ENCODE assay signal across 1 cellular context in the genomic region with DNA sequence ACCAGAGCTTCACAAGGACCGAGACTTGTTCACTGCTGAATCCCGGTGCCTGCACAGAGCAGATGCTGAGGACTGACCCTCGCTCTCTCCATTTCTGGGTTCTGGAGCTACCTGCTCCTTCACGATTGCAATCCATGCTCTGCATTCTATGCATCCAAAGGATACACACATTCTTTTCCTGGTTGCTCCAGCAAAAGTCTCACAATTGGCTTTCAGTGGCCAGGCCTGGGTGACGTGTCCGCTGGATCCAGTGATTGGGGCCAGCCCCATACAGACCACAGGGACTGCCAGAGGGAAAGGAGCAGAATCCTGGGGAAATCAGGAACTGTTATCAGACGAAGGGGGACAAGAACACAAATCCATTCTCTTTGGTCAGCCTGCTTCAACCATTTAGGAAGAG.
TF ChIP-seq lines count a peak whose summit lies in the region.

No MANE protein-coding gene starts in this region.

TF ChIP-seq in IMR-90, 13 proteins besides CTCF, POLR2A, EP300 and RAD21:
- TF ChIP-seq CHD1 (IDR thresholded peaks at IDR 0.05; ENCODE audit: low read depth, low read length) (no peak), FOS (IDR thresholded peaks at IDR 0.05; ENCODE audit: low read depth, low read length) (no peak), CEBPB (IDR thresholded peaks at IDR 0.05; ENCODE audit: low read depth, low read length) (no peak), BHLHE40 (IDR thresholded peaks at IDR 0.05; ENCODE audit: low read depth, low read length) (no peak), MAFK (IDR thresholded peaks at IDR 0.05; ENCODE audit: low read depth, low read length) (no peak), RFX5 (IDR thresholded peaks at IDR 0.05; ENCODE audit: low read depth, low read length) (no peak), SMC3 (IDR thresholded peaks at IDR 0.05; ENCODE audit: low read depth, low read length) (no peak), MXI1 (IDR thresholded peaks at IDR 0.05; ENCODE audit: borderline replicate concordance, low read depth, low read length) (no peak), MAZ (IDR thresholded peaks at IDR 0.05; ENCODE audit: borderline replicate concordance, low read depth, low read length) (no peak), RCOR1 (IDR thresholded peaks at IDR 0.05; ENCODE audit: insufficient replicate concordance, low read length) (no peak), NFE2L2 (IDR thresholded peaks at IDR 0.05; ENCODE audit: low read depth, low read length) (no peak)
- TF ChIP-seq, protein P1, sequence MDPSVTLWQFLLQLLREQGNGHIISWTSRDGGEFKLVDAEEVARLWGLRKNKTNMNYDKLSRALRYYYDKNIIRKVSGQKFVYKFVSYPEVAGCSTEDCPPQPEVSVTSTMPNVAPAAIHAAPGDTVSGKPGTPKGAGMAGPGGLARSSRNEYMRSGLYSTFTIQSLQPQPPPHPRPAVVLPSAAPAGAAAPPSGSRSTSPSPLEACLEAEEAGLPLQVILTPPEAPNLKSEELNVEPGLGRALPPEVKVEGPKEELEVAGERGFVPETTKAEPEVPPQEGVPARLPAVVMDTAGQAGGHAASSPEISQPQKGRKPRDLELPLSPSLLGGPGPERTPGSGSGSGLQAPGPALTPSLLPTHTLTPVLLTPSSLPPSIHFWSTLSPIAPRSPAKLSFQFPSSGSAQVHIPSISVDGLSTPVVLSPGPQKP (IDR thresholded peaks at IDR 0.05; ENCODE audit: borderline replicate concordance, low read depth, low read length): no peak
- TF ChIP-seq, protein P2, sequence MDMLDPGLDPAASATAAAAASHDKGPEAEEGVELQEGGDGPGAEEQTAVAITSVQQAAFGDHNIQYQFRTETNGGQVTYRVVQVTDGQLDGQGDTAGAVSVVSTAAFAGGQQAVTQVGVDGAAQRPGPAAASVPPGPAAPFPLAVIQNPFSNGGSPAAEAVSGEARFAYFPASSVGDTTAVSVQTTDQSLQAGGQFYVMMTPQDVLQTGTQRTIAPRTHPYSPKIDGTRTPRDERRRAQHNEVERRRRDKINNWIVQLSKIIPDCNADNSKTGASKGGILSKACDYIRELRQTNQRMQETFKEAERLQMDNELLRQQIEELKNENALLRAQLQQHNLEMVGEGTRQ (IDR thresholded peaks at IDR 0.05; ENCODE audit: low read depth, low read length): no peak
